1 cellular context compared by ENCODE assay signal in the genomic region with DNA sequence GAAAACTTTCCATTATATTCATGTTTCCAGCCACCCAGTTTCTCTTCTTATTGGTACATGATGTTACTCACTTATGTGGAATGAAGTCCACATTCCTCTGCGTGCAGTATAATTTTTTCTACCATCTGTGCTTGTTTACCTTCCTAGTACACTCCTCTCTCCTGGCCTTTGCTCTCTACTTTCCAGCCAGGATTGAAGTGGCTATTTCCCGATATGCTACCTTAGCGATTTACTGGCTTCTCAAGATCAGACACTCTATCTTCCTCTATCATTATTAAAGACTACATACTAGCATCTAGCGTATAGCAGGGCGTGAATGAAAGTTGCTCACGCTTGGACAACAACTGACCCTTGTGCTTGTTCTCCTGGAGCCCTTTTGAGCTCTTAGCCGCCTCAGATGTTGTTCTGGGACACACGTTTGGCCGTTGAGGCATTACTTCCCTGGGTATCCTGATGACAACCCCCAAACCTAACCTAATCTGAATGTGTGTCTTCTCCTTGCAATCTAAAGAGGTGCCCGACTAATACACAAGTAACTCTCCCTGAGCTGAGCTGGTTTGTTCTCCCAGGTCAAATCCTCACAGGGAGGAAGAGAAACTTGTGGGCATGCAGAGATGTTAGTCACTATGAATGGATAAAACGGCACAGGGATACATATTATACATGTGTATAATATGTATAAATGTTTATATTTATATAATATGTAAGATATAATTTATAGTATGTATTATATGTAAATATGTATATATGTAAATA.
TF ChIP-seq lines count a peak whose summit lies in the region.

No MANE protein-coding gene starts in this region.

TF ChIP-seq in HepG2, 621 proteins besides CTCF, POLR2A, EP300 and RAD21 (continued from another document and continues in another):
- TF ChIP-seq, protein P1, sequence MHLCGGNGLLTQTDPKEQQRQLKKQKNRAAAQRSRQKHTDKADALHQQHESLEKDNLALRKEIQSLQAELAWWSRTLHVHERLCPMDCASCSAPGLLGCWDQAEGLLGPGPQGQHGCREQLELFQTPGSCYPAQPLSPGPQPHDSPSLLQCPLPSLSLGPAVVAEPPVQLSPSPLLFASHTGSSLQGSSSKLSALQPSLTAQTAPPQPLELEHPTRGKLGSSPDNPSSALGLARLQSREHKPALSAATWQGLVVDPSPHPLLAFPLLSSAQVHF (CRISPR knock-in tag; IDR thresholded peaks at IDR 0.05), result no peak
- TF ChIP-seq NFIC (IDR thresholded peaks at IDR 0.05; ENCODE audit: low read length) (no peak), ZNF18 (CRISPR knock-in tag; IDR thresholded peaks at IDR 0.05; ENCODE audit: insufficient replicate concordance) (no peak), PCBP2 (optimal IDR thresholded peaks at IDR 0.05; ENCODE audit: low read depth, low read length, poor library complexity, severe bottlenecking) (no peak), ARNTL (CRISPR knock-in tag; IDR thresholded peaks at IDR 0.05) (no peak), ZNF451 (CRISPR knock-in tag; IDR thresholded peaks at IDR 0.05) (no peak), KDM5A (IDR thresholded peaks at IDR 0.05; ENCODE audit: borderline replicate concordance, low read length) (no peak), BRD4 (CRISPR knock-in tag; IDR thresholded peaks at IDR 0.05) (no peak), ZNF574 (CRISPR knock-in tag; IDR thresholded peaks at IDR 0.05) (no peak), ERF (CRISPR knock-in tag; IDR thresholded peaks at IDR 0.05) (no peak), NCOA2 (CRISPR knock-in tag; IDR thresholded peaks at IDR 0.05) (no peak), SMARCE1 (IDR thresholded peaks at IDR 0.05; ENCODE audit: borderline replicate concordance) (no peak), ZNF343 (CRISPR knock-in tag; IDR thresholded peaks at IDR 0.05) (no peak), ZNF562 (CRISPR knock-in tag; IDR thresholded peaks at IDR 0.05; ENCODE audit: borderline replicate concordance) (no peak), ATF7-NPFF (CRISPR knock-in tag; IDR thresholded peaks at IDR 0.05; ENCODE audit: low read depth) (no peak), ZBTB3 (CRISPR knock-in tag; IDR thresholded peaks at IDR 0.05; ENCODE audit: borderline replicate concordance, low read depth) (no peak), ZBTB8A (CRISPR knock-in tag; IDR thresholded peaks at IDR 0.05; ENCODE audit: borderline replicate concordance, low read depth) (no peak), ZNF274 (CRISPR knock-in tag; IDR thresholded peaks at IDR 0.05) (no peak), ZNF800 (CRISPR knock-in tag; IDR thresholded peaks at IDR 0.05) (no peak), MAX (IDR thresholded peaks at IDR 0.05) (no peak), ZSCAN9 (CRISPR knock-in tag; IDR thresholded peaks at IDR 0.05; ENCODE audit: borderline replicate concordance) (no peak), ATF2 (CRISPR knock-in tag; IDR thresholded peaks at IDR 0.05) (0 out of 2 replicates have a peak, but pooled peaks have one; percentile 24), RELA (CRISPR knock-in tag; IDR thresholded peaks at IDR 0.05) (no peak), ZNF558 (CRISPR knock-in tag; IDR thresholded peaks at IDR 0.05; ENCODE audit: borderline replicate concordance) (no peak), PCBP1 (IDR thresholded peaks at IDR 0.05; ENCODE audit: borderline replicate concordance, low read depth, low read length) (no peak), TEF (CRISPR knock-in tag; IDR thresholded peaks at IDR 0.05) (no peak), ZNF773 (CRISPR knock-in tag; IDR thresholded peaks at IDR 0.05; ENCODE audit: borderline replicate concordance) (no peak), SALL2 (CRISPR knock-in tag; IDR thresholded peaks at IDR 0.05) (no peak)
- TF ChIP-seq, protein P2, sequence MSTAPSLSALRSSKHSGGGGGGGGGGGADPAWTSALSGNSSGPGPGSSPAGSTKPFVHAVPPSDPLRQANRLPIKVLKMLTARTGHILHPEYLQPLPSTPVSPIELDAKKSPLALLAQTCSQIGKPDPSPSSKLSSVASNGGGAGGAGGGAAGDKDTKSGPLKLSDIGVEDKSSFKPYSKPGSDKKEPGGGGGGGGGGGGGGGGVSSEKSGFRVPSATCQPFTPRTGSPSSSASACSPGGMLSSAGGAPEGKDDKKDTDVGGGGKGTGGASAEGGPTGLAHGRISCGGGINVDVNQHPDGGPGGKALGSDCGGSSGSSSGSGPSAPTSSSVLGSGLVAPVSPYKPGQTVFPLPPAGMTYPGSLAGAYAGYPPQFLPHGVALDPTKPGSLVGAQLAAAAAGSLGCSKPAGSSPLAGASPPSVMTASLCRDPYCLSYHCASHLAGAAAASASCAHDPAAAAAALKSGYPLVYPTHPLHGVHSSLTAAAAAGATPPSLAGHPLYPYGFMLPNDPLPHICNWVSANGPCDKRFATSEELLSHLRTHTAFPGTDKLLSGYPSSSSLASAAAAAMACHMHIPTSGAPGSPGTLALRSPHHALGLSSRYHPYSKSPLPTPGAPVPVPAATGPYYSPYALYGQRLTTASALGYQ (CRISPR knock-in tag; IDR thresholded peaks at IDR 0.05), result no peak
- TF ChIP-seq, protein P3, sequence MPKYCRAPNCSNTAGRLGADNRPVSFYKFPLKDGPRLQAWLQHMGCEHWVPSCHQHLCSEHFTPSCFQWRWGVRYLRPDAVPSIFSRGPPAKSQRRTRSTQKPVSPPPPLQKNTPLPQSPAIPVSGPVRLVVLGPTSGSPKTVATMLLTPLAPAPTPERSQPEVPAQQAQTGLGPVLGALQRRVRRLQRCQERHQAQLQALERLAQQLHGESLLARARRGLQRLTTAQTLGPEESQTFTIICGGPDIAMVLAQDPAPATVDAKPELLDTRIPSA (CRISPR knock-in tag; IDR thresholded peaks at IDR 0.05; ENCODE audit: borderline replicate concordance), result no peak
- TF ChIP-seq, protein P4, sequence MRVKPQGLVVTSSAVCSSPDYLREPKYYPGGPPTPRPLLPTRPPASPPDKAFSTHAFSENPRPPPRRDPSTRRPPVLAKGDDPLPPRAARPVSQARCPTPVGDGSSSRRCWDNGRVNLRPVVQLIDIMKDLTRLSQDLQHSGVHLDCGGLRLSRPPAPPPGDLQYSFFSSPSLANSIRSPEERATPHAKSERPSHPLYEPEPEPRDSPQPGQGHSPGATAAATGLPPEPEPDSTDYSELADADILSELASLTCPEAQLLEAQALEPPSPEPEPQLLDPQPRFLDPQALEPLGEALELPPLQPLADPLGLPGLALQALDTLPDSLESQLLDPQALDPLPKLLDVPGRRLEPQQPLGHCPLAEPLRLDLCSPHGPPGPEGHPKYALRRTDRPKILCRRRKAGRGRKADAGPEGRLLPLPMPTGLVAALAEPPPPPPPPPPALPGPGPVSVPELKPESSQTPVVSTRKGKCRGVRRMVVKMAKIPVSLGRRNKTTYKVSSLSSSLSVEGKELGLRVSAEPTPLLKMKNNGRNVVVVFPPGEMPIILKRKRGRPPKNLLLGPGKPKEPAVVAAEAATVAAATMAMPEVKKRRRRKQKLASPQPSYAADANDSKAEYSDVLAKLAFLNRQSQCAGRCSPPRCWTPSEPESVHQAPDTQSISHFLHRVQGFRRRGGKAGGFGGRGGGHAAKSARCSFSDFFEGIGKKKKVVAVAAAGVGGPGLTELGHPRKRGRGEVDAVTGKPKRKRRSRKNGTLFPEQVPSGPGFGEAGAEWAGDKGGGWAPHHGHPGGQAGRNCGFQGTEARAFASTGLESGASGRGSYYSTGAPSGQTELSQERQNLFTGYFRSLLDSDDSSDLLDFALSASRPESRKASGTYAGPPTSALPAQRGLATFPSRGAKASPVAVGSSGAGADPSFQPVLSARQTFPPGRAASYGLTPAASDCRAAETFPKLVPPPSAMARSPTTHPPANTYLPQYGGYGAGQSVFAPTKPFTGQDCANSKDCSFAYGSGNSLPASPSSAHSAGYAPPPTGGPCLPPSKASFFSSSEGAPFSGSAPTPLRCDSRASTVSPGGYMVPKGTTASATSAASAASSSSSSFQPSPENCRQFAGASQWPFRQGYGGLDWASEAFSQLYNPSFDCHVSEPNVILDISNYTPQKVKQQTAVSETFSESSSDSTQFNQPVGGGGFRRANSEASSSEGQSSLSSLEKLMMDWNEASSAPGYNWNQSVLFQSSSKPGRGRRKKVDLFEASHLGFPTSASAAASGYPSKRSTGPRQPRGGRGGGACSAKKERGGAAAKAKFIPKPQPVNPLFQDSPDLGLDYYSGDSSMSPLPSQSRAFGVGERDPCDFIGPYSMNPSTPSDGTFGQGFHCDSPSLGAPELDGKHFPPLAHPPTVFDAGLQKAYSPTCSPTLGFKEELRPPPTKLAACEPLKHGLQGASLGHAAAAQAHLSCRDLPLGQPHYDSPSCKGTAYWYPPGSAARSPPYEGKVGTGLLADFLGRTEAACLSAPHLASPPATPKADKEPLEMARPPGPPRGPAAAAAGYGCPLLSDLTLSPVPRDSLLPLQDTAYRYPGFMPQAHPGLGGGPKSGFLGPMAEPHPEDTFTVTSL (CRISPR knock-in tag; IDR thresholded peaks at IDR 0.05; ENCODE audit: borderline replicate concordance), result peak; percentile 76; the same call in 1 of the 2 replicates
- TF ChIP-seq, protein P5, sequence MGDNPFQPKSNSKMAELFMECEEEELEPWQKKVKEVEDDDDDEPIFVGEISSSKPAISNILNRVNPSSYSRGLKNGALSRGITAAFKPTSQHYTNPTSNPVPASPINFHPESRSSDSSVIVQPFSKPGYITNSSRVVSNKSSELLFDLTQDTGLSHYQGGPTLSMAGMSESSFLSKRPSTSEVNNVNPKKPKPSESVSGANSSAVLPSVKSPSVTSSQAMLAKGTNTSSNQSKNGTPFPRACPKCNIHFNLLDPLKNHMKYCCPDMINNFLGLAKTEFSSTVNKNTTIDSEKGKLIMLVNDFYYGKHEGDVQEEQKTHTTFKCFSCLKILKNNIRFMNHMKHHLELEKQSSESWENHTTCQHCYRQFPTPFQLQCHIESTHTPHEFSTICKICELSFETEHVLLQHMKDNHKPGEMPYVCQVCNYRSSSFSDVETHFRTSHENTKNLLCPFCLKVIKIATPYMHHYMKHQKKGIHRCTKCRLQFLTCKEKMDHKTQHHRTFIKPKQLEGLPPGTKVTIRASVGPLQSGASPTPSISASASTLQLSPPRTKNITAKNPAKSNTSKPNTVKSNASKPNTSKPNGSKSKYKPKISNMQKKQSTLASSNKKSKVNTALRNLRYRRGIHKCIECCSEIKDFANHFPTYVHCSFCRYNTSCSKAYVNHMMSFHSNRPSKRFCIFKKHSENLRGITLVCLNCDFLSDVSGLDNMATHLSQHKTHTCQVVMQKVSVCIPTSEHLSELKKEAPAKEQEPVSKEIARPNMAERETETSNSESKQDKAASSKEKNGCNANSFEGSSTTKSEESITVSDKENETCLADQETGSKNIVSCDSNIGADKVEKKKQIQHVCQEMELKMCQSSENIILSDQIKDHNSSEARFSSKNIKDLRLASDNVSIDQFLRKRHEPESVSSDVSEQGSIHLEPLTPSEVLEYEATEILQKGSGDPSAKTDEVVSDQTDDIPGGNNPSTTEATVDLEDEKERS (CRISPR knock-in tag; IDR thresholded peaks at IDR 0.05), result no peak
